21 cellular contexts compared by ENCODE assay signal in genomic region chr7:134870156-134870555, GRCh38.
"Had no signal": no experiment of that assay in that cellular context is flagged by ENCODE, and none has a peak within 500 bp of the region (broad histone marks: within the 10 kb centered on the region; RNA-seq: fewer than 3 reads in every experiment).

No MANE protein-coding gene starts in this region.

- H3K9me3 ChIP-seq: gastrocnemius medialis, heart left ventricle, left lung, mucosa of descending colon, pancreas, SK-N-SH had no signal

- H3K27ac ChIP-seq: dorsolateral prefrontal cortex, left lung, pancreas had no signal

- DNase-seq: activated B cell treated with CpG ODN at 0.5 μM for 24 hours; activated CD4-positive, alpha-beta memory T cell treated with anti-CD3 and anti-CD28 coated beads, Interleukin-2, amount 10 ng/mL, durations not matched to agents 7 days and 5 days; activated CD4-positive, alpha-beta T cell treated with anti-CD3 and anti-CD28 coated beads for 48 hours; activated CD8-positive, alpha-beta memory T cell treated with anti-CD3 and anti-CD28 coated beads, Interleukin-2, amount 10 ng/mL, durations not matched to agents 7 days and 5 days; caudate nucleus; dorsolateral prefrontal cortex; erythroblast; gastrocnemius medialis; heart left ventricle; kidney; left lung; mucosa of descending colon; naive B cell; pancreas; SK-N-SH; stimulated activated CD8-positive, alpha-beta memory T cell treated with anti-CD3 and anti-CD28 coated beads, Interleukin-4, amount 100 ng/mL, for 48 hours; stimulated activated naive CD4-positive, alpha-beta T cell; substantia nigra; T-cell; T-helper 9 cell; trophoblast cell had no signal

- ATAC-seq: activated CD8-positive, alpha-beta memory T cell treated with anti-CD3 and anti-CD28 coated beads, Interleukin-2, amount 10 ng/mL, durations not matched to agents 7 days and 5 days; gastrocnemius medialis; left lung; mucosa of descending colon; T-cell had no signal

- H3K27me3 ChIP-seq: dorsolateral prefrontal cortex, gastrocnemius medialis, heart left ventricle, left lung, pancreas had no signal

- H3K4me3 ChIP-seq: dorsolateral prefrontal cortex, gastrocnemius medialis, heart left ventricle, left lung, mucosa of descending colon, pancreas had no signal

- H3K36me3 ChIP-seq: left lung, pancreas had no signal
